17 cellular contexts compared by ENCODE assay signal in the genomic region with DNA sequence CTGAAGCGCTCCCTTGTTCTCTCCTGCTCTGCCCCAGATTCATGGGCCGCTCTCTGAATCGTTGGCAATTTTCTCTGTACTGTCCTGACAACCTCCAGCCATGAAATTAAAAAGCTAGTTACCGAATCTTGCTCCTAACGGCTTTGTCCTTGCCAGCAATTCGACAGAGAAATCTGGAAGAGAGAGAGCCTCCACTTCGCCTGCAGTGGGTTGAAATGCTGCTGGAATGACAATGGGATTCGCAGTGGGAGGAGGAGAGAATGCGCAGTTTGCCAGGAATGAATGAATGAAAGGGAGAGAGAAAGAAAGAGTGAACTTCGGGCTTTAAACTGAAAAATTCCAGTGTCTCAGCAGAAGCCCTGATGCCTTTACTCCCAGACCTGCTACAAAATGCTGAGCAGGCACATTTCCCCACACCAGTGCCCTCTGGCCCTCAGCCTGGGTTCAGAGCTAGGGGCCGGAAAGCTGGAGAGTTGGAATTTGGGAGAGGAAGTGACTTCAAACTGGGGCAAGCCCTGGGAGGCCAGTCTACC. TPM values are rescaled to one million over a fixed set of nuclear protein-coding genes. Genes with fewer than 3 reads are reported as not detected.
DNase-seq lines count a peak whose midpoint lies in the region; ATAC-seq and TF ChIP-seq lines count a peak whose summit lies in the region.
"Had no signal": no experiment of that assay in that cellular context is flagged by ENCODE, and none has a peak within 500 bp of the region (broad histone marks: within the 10 kb centered on the region; RNA-seq: fewer than 3 reads in every experiment).

No MANE protein-coding gene starts in this region.

- no peak for TF ChIP-seq CTCF in IMR-90 (conservative IDR thresholded peaks at IDR 0.05; ENCODE audit: low read depth, low read length)
- no peak for TF ChIP-seq CTCF in Peyer's patch (IDR thresholded peaks at IDR 0.05)

- H4K91ac ChIP-seq in IMR-90 (ENCODE audit: insufficient read depth, low read depth, low read length): no peak overlapping the region

- H4K5ac ChIP-seq in IMR-90 (ENCODE audit: low read depth, low read length) (no peak overlapping the region), mesendoderm (ENCODE audit: low read length) (no peak overlapping the region)

- H4K20me1 ChIP-seq in IMR-90 (ENCODE audit: insufficient read depth, low read length): no peaks in the 10 kb centered on the region

- H3K56ac ChIP-seq in IMR-90 (ENCODE audit: extremely low read depth, insufficient read depth, low read length): no peak overlapping the region
- peak overlapping the region; percentile 71 for H3K56ac ChIP-seq in mesendoderm (ENCODE audit: low read length)

- WGBS in IMR-90 (ENCODE audit: extremely low coverage in 2 of 2, insufficient read length in 1 of 2), 2 experiments: 32% methylated on average over 3 of the region's 11 CpGs; no CpG with 5 or more reads in 1 of the 2 experiments
- no CpG with 5 or more reads among the region's 11 CpGs for WGBS in mesendoderm (ENCODE audit: extremely low coverage, insufficient coverage, low lambda C conversion rate)

- H4K8ac ChIP-seq in IMR-90 (ENCODE audit: low read depth in 2 of 2, low read length in 2 of 2) (no peak overlapping the region), mesendoderm (ENCODE audit: low read depth, low read length) (no peak overlapping the region)

- no peak overlapping the region for H2AK5ac ChIP-seq in IMR-90 (ENCODE audit: low read depth, low read length)
- no peak overlapping the region for H2AK5ac ChIP-seq in mesendoderm (ENCODE audit: low read length)

- no peak overlapping the region for H3K9ac ChIP-seq in IMR-90 (ENCODE audit: low read depth, low read length)
- peak overlapping the region; percentile 38 for H3K9ac ChIP-seq in mesendoderm (ENCODE audit: low read length)
- peak overlapping the region; percentile 3 to 30 (median 8) for H3K9ac ChIP-seq in skeletal muscle tissue (ENCODE audit: low read depth in 1 of 3, low read length in 3 of 3)

- no peak for ATAC-seq in IMR-90 (ENCODE audit: low read depth)
- ATAC-seq: activated CD4-positive, CD25-positive, alpha-beta regulatory T cell treated with anti-CD3 and anti-CD28 coated beads, Interleukin-2, amount 50 U/mL, for 24 hours had no signal

- H3K4me3 ChIP-seq in IMR-90 (ENCODE audit: insufficient read depth, low read depth, low read length): no peak overlapping the region
- no peak overlapping the region for H3K4me3 ChIP-seq in mesendoderm (ENCODE audit: low read length)
- peak overlapping the region in 1 of 3 donors; percentile 41 for H3K4me3 ChIP-seq in skeletal muscle tissue (ENCODE audit: low read length in 3 of 3)
- no peak overlapping the region for H3K4me3 ChIP-seq in Peyer's patch
- H3K4me3 ChIP-seq: ovary had no signal

- H2BK120ac ChIP-seq in IMR-90 (ENCODE audit: low read depth, low read length) (no peak overlapping the region), mesendoderm (ENCODE audit: low read depth, low read length) (no peak overlapping the region)

- H2BK15ac ChIP-seq in IMR-90 (ENCODE audit: low read depth, low read length) (no peak overlapping the region), mesendoderm (replicated peaks; ENCODE audit: low read depth) (no peak overlapping the region)

- no peaks in the 10 kb centered on the region; the same call in 1 of the 2 replicates for H3K9me1 ChIP-seq in IMR-90 (ENCODE audit: insufficient read depth, low read length)

- H3K36me3 ChIP-seq in IMR-90 (ENCODE audit: control insufficient read depth, insufficient read depth, low read length) (no peaks in the 10 kb centered on the region), mesendoderm (ENCODE audit: control insufficient read depth, insufficient read depth, low read length) (no peaks in the 10 kb centered on the region), skeletal muscle tissue (ENCODE audit: control insufficient read depth in 3 of 3, insufficient read depth in 3 of 3, low read length in 3 of 3) (no peaks in the 10 kb centered on the region), Peyer's patch (no peaks in the 10 kb centered on the region)
- H3K36me3 ChIP-seq: breast epithelium, ovary had no signal

- no TSS peak for BruUV-seq in IMR-90 (replicated peaks; lab: Mats Ljungman, UMichigan)

- H2BK5ac ChIP-seq in IMR-90 (ENCODE audit: low read depth, low read length, poor library complexity, severe bottlenecking) (no peak overlapping the region), mesendoderm (ENCODE audit: low read length) (no peak overlapping the region)

- DNase-seq in IMR-90: no peak
- peak; percentile 64 to 74 for DNase-seq in hippocampal formation (lab: John Stamatoyannopoulos, UW)
- peak; percentile 53 for DNase-seq in mesendoderm
- DNase-seq in NCI-H1092 treated with DMSO at 0.1 percent for 48 hours (lab: John Stamatoyannopoulos, UW): no peak
- DNase-seq in Peyer's patch: no peak
- no peak for DNase-seq in DMS79 treated with DMSO at 0.1 percent for 48 hours (lab: John Stamatoyannopoulos, UW)
- no peak for DNase-seq in NCI-H2196 treated with DMSO at 0.1 percent for 48 hours (lab: John Stamatoyannopoulos, UW; ENCODE audit: unreplicated experiment)
- DNase-seq: activated CD8-positive, alpha-beta memory T cell treated with anti-CD3 and anti-CD28 coated beads, Interleukin-2, amount 50 U/mL, for 48 hours; activated naive CD4-positive, alpha-beta T cell treated with anti-CD3 and anti-CD28 coated beads for 36 hours; effector CD8-positive, alpha-beta T cell; NCI-H1092; NCI-H226; ovary; Right ventricle myocardium superior had no signal

- TF ChIP-seq POLR2A in IMR-90 (IDR thresholded peaks at IDR 0.05; ENCODE audit: low read depth, low read length) (no peak), Peyer's patch (IDR thresholded peaks at IDR 0.05) (no peak)

- no peak overlapping the region for H2AFZ ChIP-seq in IMR-90 (replicated peaks; ENCODE audit: low read length, poor library complexity)

- H3K4ac ChIP-seq in IMR-90 (ENCODE audit: low read depth, low read length): no peak overlapping the region
- no peak overlapping the region for H3K4ac ChIP-seq in mesendoderm (ENCODE audit: low read depth, low read length)

- H3K9me3 ChIP-seq in IMR-90 (ENCODE audit: control insufficient read depth, insufficient read depth, low read length): no peaks in the 10 kb centered on the region
- no peaks in the 10 kb centered on the region for H3K9me3 ChIP-seq in skeletal muscle tissue (ENCODE audit: control insufficient read depth in 3 of 3, low read length in 3 of 3)
- no peaks in the 10 kb centered on the region for H3K9me3 ChIP-seq in Peyer's patch
- H3K9me3 ChIP-seq: breast epithelium, ovary had no signal

- H2BK20ac ChIP-seq in IMR-90 (ENCODE audit: low read depth, low read length): no peak overlapping the region

- dilution Hi-C loops in IMR-90 (cut with HindIII; ENCODE audit: low sequenced_read_pairs, unreplicated experiment): no loop called here

- POLR2A ChIA-PET in IMR-90 (lab: Charles Lee; ENCODE audit: unreplicated experiment): no interaction called here

- H3K27ac ChIP-seq in IMR-90 (ENCODE audit: insufficient read depth, low read length): no peak overlapping the region
- H3K27ac ChIP-seq in mesendoderm (ENCODE audit: low read depth, low read length): no peak overlapping the region
- no peak overlapping the region for H3K27ac ChIP-seq in skeletal muscle tissue (ENCODE audit: low read depth, low read length)
- no peak overlapping the region for H3K27ac ChIP-seq in Peyer's patch
- H3K27ac ChIP-seq: breast epithelium, ovary had no signal

- no peaks in the 10 kb centered on the region for H3K79me2 ChIP-seq in mesendoderm (ENCODE audit: control insufficient read depth, insufficient read depth, low read length)

- H3K27me3 ChIP-seq in IMR-90 (ENCODE audit: control insufficient read depth, insufficient read depth, low read length): peaks cover 34% of the 10 kb centered on the region
- H3K27me3 ChIP-seq in mesendoderm (ENCODE audit: insufficient read depth, low read length, poor library complexity): no peaks in the 10 kb centered on the region
- H3K27me3 ChIP-seq in skeletal muscle tissue (ENCODE audit: control insufficient read depth in 3 of 3, insufficient read depth in 3 of 3, low read length in 3 of 3): peaks cover 0 to 2% (median 0%) of the 10 kb centered on the region in 3 donors
- no peaks in the 10 kb centered on the region for H3K27me3 ChIP-seq in Peyer's patch
- H3K27me3 ChIP-seq: breast epithelium, ovary had no signal

- H3K4me1 ChIP-seq in IMR-90 (ENCODE audit: control insufficient read depth, insufficient read depth, low read length) (peaks cover 3% of the 10 kb centered on the region; the same call in 1 of the 2 replicates), mesendoderm (ENCODE audit: control insufficient read depth, low read depth, low read length) (peaks cover 7% of the 10 kb centered on the region), skeletal muscle tissue (ENCODE audit: control insufficient read depth in 3 of 3, insufficient read depth in 3 of 3, low read length in 3 of 3) (peaks cover 21 to 26% (median 21%) of the 10 kb centered on the region in 3 donors), Peyer's patch (no peaks in the 10 kb centered on the region)
- H3K4me1 ChIP-seq: breast epithelium had no signal

- no peak overlapping the region for H2AK9ac ChIP-seq in IMR-90 (replicated peaks; ENCODE audit: low read depth, low read length, poor library complexity)

- H3K18ac ChIP-seq in IMR-90 (ENCODE audit: low read depth, low read length): no peak overlapping the region
- H3K18ac ChIP-seq in mesendoderm (ENCODE audit: low read length): peak overlapping the region; percentile 54

- intact Hi-C loops in IMR-90 (cut with micrococcal nuclease): no loop called here

- in situ Hi-C loops in IMR-90 (cut with MboI; ENCODE audit: low sequenced_read_pairs): no loop called here

- no peak overlapping the region for H3K14ac ChIP-seq in IMR-90 (replicated peaks; ENCODE audit: low read depth, low read length)

- no peak overlapping the region for H3K4me2 ChIP-seq in IMR-90 (ENCODE audit: low read depth, low read length)
- H3K4me2 ChIP-seq in mesendoderm (ENCODE audit: low read length): no peak overlapping the region

- no peak for TF ChIP-seq RAD21 in IMR-90 (IDR thresholded peaks at IDR 0.05; ENCODE audit: low read length)

- H3K79me1 ChIP-seq in IMR-90 (ENCODE audit: low read depth in 1 of 2, low read length in 2 of 2) (no peaks in the 10 kb centered on the region), mesendoderm (ENCODE audit: low read length) (no peaks in the 10 kb centered on the region)

- H3K23ac ChIP-seq in IMR-90 (ENCODE audit: low read depth, low read length) (no peak overlapping the region), mesendoderm (ENCODE audit: low read length) (no peak overlapping the region)

- CTCF ChIA-PET in IMR-90 (lab: Yijun Ruan, JAX): no interaction called here

RNA-seq across cellular contexts. Expression of gene BOD1, which starts 11.5 kb away (rescaled TPM):
- total RNA-seq in IMR-90 (2012; rRNA removed): 71.7 and 74.7 TPM in 2 replicates
- 48.5 and 57.9 TPM in 2 replicates for polyA plus RNA-seq in IMR-90 (2012; rRNA removed)
- polyA plus RNA-seq in IMR-90 (2012; cell fraction: cytosol; rRNA removed): 24.1 and 26.3 TPM in 2 replicates
- 36.9 and 116 TPM in 2 replicates for polyA plus RNA-seq in IMR-90 (2012; cell fraction: nucleus; rRNA removed; ENCODE audit: low replicate concordance)
- polyA plus RNA-seq in mesendoderm (2013, experiment 1 of 2): 94.2 TPM
- polyA plus RNA-seq in mesendoderm (2013, experiment 2 of 2): 94.9 TPM
- total RNA-seq in skeletal muscle tissue: 41.8 TPM
- 10 to 100 TPM; 21.0 to 57.8 (median 27.3) TPM for total RNA-seq in Peyer's patch

Comparison
In these comparisons a context has a peak if more than half of its experiments do, and no peak if none do; other contexts are left out.
1. DNase-seq: peak in hippocampal formation (2 of 2) and mesendoderm (single experiment); none in IMR-90 (single experiment), NCI-H1092 treated with DMSO at 0.1 percent for 48 hours (single experiment), Peyer's patch (0 of 3), DMS79 treated with DMSO at 0.1 percent for 48 hours (single experiment) and NCI-H2196 treated with DMSO at 0.1 percent for 48 hours (single experiment).